ENCODE assay signal across 33 cellular contexts in genomic region chr10:128257404-128257803, GRCh38.
"Had no signal": no experiment of that assay in that cellular context is flagged by ENCODE, and none has a peak within 500 bp of the region (broad histone marks: within the 10 kb centered on the region; RNA-seq: fewer than 3 reads in every experiment).

No MANE protein-coding gene starts in this region.

- H3K27me3 ChIP-seq: ascending aorta, cardiac muscle cell had no signal

- FAIRE-seq: bronchial epithelial cell, TTC549 had no signal

- H3K9me3 ChIP-seq: ascending aorta had no signal

- ATAC-seq: activated CD8-positive, alpha-beta T cell treated with anti-CD3 and anti-CD28 coated beads for 36 hours; activated naive CD4-positive, alpha-beta T cell treated with anti-CD3 and anti-CD28 coated beads, Interleukin-2, amount 50 U/mL, for 72 hours; activated naive CD8-positive, alpha-beta T cell treated with anti-CD3 and anti-CD28 coated beads, Interleukin-2, amount 50 U/mL, for 24 hours; activated T-cell treated with anti-CD3 and anti-CD28 coated beads, Interleukin-2, amount 50 U/mL, for 4 hours; activated T-cell treated with anti-CD3 and anti-CD28 coated beads, Interleukin-2, amount 50 U/mL, for 72 hours; activated T-helper 17 cell treated with anti-CD3 and anti-CD28 coated beads, Interleukin-2, amount 50 U/mL, for 72 hours had no signal

- H3K36me3 ChIP-seq: ascending aorta, cardiac muscle cell had no signal

- H3K27ac ChIP-seq: ascending aorta, cardiac muscle cell, VCaP had no signal

- DNase-seq: activated B cell treated with CpG ODN at 0.5 μM for 24 hours; activated CD4-positive, alpha-beta memory T cell treated with anti-CD3 and anti-CD28 coated beads for 36 hours; activated CD4-positive, alpha-beta T cell treated with anti-CD3 and anti-CD28 coated beads for 4 hours; activated CD4-positive, alpha-beta T cell treated with anti-CD3 and anti-CD28 coated beads, Interleukin-2, amount 10 ng/mL, durations not matched to agents 24 days and 14 days; activated CD4-positive, alpha-beta T cell treated with anti-CD3 and anti-CD28 coated beads, Interleukin-2, amount 50 U/mL, for 1 hour; activated CD4-positive, alpha-beta T cell treated with anti-CD3 and anti-CD28 coated beads, Interleukin-2, amount 50 U/mL, for 4 hours; activated CD4-positive, CD25-positive, alpha-beta regulatory T cell treated with anti-CD3 and anti-CD28 coated beads, Interleukin-2, amount 50 U/mL, for 72 hours; activated CD8-positive, alpha-beta memory T cell treated with anti-CD3 and anti-CD28 coated beads, Interleukin-2, amount 50 U/mL, for 4 hours; activated CD8-positive, alpha-beta T cell treated with anti-CD3 and anti-CD28 coated beads for 36 hours; activated effector memory CD4-positive, alpha-beta T cell treated with anti-CD3 and anti-CD28 coated beads, Interleukin-2, amount 50 U/mL, for 16 hours; activated gamma-delta T cell treated with Interleukin-2 at 50 U/mL for 16 hours; activated naive CD4-positive, alpha-beta T cell; activated naive CD4-positive, alpha-beta T cell treated with anti-CD3 and anti-CD28 coated beads for 36 hours; activated naive CD4-positive, alpha-beta T cell treated with anti-CD3 and anti-CD28 coated beads, Interleukin-2, amount 50 U/mL, for 16 hours; activated naive CD8-positive, alpha-beta T cell treated with anti-CD3 and anti-CD28 coated beads, Interleukin-2, amount 10 ng/mL, durations not matched to agents 7 days and 5 days; activated naive CD8-positive, alpha-beta T cell treated with anti-CD3 and anti-CD28 coated beads, Interleukin-2, amount 50 U/mL, for 24 hours; activated T-cell treated with anti-CD3 and anti-CD28 coated beads for 4 hours; activated T-cell treated with anti-CD3 and anti-CD28 coated beads, Interleukin-2, amount 50 U/mL, for 1 hour; activated T-cell treated with anti-CD3 and anti-CD28 coated beads, Interleukin-2, amount 50 U/mL, for 4 hours; activated T-cell treated with anti-CD3 and anti-CD28 coated beads, Interleukin-2, amount 50 U/mL, for 72 hours; amygdala; anterior cingulate cortex; caudate nucleus; cerebellar nuclear complex; T-helper 2 cell; T-helper 9 cell had no signal

- H3K4me1 ChIP-seq: ascending aorta had no signal

- H3K4me3 ChIP-seq: ascending aorta, cardiac muscle cell had no signal
